In genomic region chr19:43594710-43595604, GRCh38 we compare ENCODE assay signal across 8 cellular contexts. TPM values are rescaled to one million over a fixed set of nuclear protein-coding genes. Genes with fewer than 3 reads are reported as not detected.
DNase-seq lines count a peak whose midpoint lies in the region; ATAC-seq and TF ChIP-seq lines count a peak whose summit lies in the region.

No MANE protein-coding gene starts in this region.

- H3K4me3 Mint-ChIP-seq in activated naive CD8-positive, alpha-beta T cell treated with anti-CD3 and anti-CD28 coated beads, Interleukin-2, amount 50 U/mL, for 24 hours = peak overlapping the region; percentile 91

- H3K9ac ChIP-seq in SU-DHL-6 (ENCODE audit: low read length) = peak overlapping the region; percentile 79

- H3K4me1 ChIP-seq in right cardiac atrium (ENCODE audit: control insufficient read depth, insufficient read depth, low read length) = peaks cover 6% of the 10 kb centered on the region

- H2AFZ ChIP-seq in SU-DHL-6 (ENCODE audit: low read depth, low read length, severe bottlenecking) = peak overlapping the region; percentile 78

- H3K27me3 ChIP-seq in SU-DHL-6 (ENCODE audit: low read length) = no peaks in the 10 kb centered on the region
- no peaks in the 10 kb centered on the region for H3K27me3 ChIP-seq in right cardiac atrium (ENCODE audit: control insufficient read depth, insufficient read depth)

- H3K4me2 ChIP-seq in SU-DHL-6 (ENCODE audit: low read depth, low read length, poor library complexity, severe bottlenecking) = peak overlapping the region; percentile 89

- DNase-seq in GM10266 (ENCODE audit: extremely low spot score) = peak; percentile 76
- peak; percentile 67 to 70 for DNase-seq in Kasumi-1 (lab: John Stamatoyannopoulos, UW)
- peak; percentile 73 for DNase-seq in activated naive CD8-positive, alpha-beta T cell treated with anti-CD3 and anti-CD28 coated beads, Interleukin-2, amount 50 U/mL, for 24 hours
- peak; percentile 51 to 79 (median 77) for DNase-seq in right cardiac atrium
- DNase-seq in retinal pigment epithelial cell (ENCODE audit: low read depth) = no peak

- no peaks in the 10 kb centered on the region for H3K9me2 ChIP-seq in SU-DHL-6 (replicated peaks; ENCODE audit: insufficient read depth, low read length)

- no peaks in the 10 kb centered on the region for H3K9me3 Mint-ChIP-seq in activated naive CD8-positive, alpha-beta T cell treated with anti-CD3 and anti-CD28 coated beads, Interleukin-2, amount 50 U/mL, for 24 hours

- TF ChIP-seq CTCF in GM10266 (IDR thresholded peaks at IDR 0.05; ENCODE audit: control insufficient read depth, insufficient read depth, low read depth, missing control alignments) = peak; percentile 95
- peak; percentile 65 for TF ChIP-seq CTCF in SU-DHL-6 (IDR thresholded peaks at IDR 0.05; ENCODE audit: insufficient read depth, low read length, poor library complexity, severe bottlenecking)
- peak; percentile 95 for TF ChIP-seq CTCF in retinal pigment epithelial cell (conservative IDR thresholded peaks at IDR 0.05; ENCODE audit: low read depth, low read length)

- H3K9me3 ChIP-seq in SU-DHL-6 (ENCODE audit: insufficient read depth, low read length) = no peaks in the 10 kb centered on the region
- H3K9me3 ChIP-seq in right cardiac atrium (ENCODE audit: control insufficient read depth, low read length) = no peaks in the 10 kb centered on the region

- WGBS in right cardiac atrium = 2% methylated on average over 64 of the region's 64 CpGs

- H3K36me3 Mint-ChIP-seq in activated naive CD8-positive, alpha-beta T cell treated with anti-CD3 and anti-CD28 coated beads, Interleukin-2, amount 50 U/mL, for 24 hours (ENCODE audit: low read depth) = peaks cover 36% of the 10 kb centered on the region

- no peaks in the 10 kb centered on the region for H3K36me3 ChIP-seq in SU-DHL-6 (ENCODE audit: low read length)

- intact Hi-C loops in right cardiac atrium (cut with DNase I) = no loop called here

- H3K4me3 ChIP-seq in SU-DHL-6 (ENCODE audit: insufficient read depth, low read length, poor library complexity, severe bottlenecking) (peak overlapping the region; percentile 96), right cardiac atrium (ENCODE audit: low read length) (peak overlapping the region; percentile 75), retinal pigment epithelial cell (ENCODE audit: low read length) (peak overlapping the region; percentile 87)

- H3F3A ChIP-seq in SU-DHL-6 (ENCODE audit: insufficient read depth) = no peaks in the 10 kb centered on the region

- peaks cover 2% of the 10 kb centered on the region for H3K27me3 Mint-ChIP-seq in activated naive CD8-positive, alpha-beta T cell treated with anti-CD3 and anti-CD28 coated beads, Interleukin-2, amount 50 U/mL, for 24 hours

- H3K27ac Mint-ChIP-seq in activated naive CD8-positive, alpha-beta T cell treated with anti-CD3 and anti-CD28 coated beads, Interleukin-2, amount 50 U/mL, for 24 hours = peak overlapping the region; percentile 99

- peaks cover 43% of the 10 kb centered on the region for H3K4me1 Mint-ChIP-seq in activated naive CD8-positive, alpha-beta T cell treated with anti-CD3 and anti-CD28 coated beads, Interleukin-2, amount 50 U/mL, for 24 hours

- peak; percentile 55 for ATAC-seq in activated naive CD8-positive, alpha-beta T cell treated with anti-CD3 and anti-CD28 coated beads, Interleukin-2, amount 50 U/mL, for 24 hours
- ATAC-seq in right cardiac atrium = peak; percentile 2 to 15
- ATAC-seq in HG02884 (IDR thresholded peaks at IDR 0.05; ENCODE audit: unreplicated experiment) = no peak
- ATAC-seq in HG03439 (IDR thresholded peaks at IDR 0.05; ENCODE audit: unreplicated experiment) = no peak

- H4K20me1 ChIP-seq in SU-DHL-6 (ENCODE audit: low read depth, low read length) = no peaks in the 10 kb centered on the region

- H3K27ac ChIP-seq in SU-DHL-6 (ENCODE audit: low read depth, low read length) (peak overlapping the region; percentile 15; the same call in 1 of the 2 replicates), right cardiac atrium (ENCODE audit: low read length) (peak overlapping the region; percentile 83)

- peaks cover 15% of the 10 kb centered on the region for H3K79me2 ChIP-seq in SU-DHL-6 (ENCODE audit: insufficient read depth, low read length)

RNA-seq across cellular contexts. Expression of gene IRGQ, which starts 1.0 kb away (rescaled TPM):
- total RNA-seq in right cardiac atrium = 10 to 100 TPM; 19.4 to 29.2 (median 24.7) TPM
- polyA plus RNA-seq in right cardiac atrium = 9.4 TPM

RNA-seq across cellular contexts. Expression of gene ZNF576, which starts 1.4 kb away (rescaled TPM):
- 10 to 100 TPM; 11.5 to 15.4 (median 13.0) TPM for total RNA-seq in right cardiac atrium
- polyA plus RNA-seq in right cardiac atrium = 11.6 TPM

RNA-seq across cellular contexts. Expression of gene SRRM5, which starts 16.9 kb away (rescaled TPM):
- under 1 TPM in 3 of 4 donors, not detected in 1; 0.23 to 0.29 (median 0.28) TPM for total RNA-seq in right cardiac atrium
- 0.34 TPM for polyA plus RNA-seq in right cardiac atrium

RNA-seq across cellular contexts. Expression of gene PINLYP, which starts 19.4 kb away (rescaled TPM):
- 1 to 10 TPM; 3.8 to 6.8 (median 4.9) TPM for total RNA-seq in right cardiac atrium
- 9.8 TPM for polyA plus RNA-seq in right cardiac atrium

RNA-seq across cellular contexts. Expression of gene XRCC1, which starts 19.6 kb away (rescaled TPM):
- total RNA-seq in right cardiac atrium = 10 to 100 TPM; 13.5 to 17.1 (median 15.6) TPM
- polyA plus RNA-seq in right cardiac atrium = 11.2 TPM

Comparison
In these comparisons a context has a peak if more than half of its experiments do, and no peak if none do; other contexts are left out.
1. ATAC-seq: peak in activated naive CD8-positive, alpha-beta T cell treated with anti-CD3 and anti-CD28 coated beads, Interleukin-2, amount 50 U/mL, for 24 hours (single experiment) and right cardiac atrium (2 of 2); none in HG02884 (single experiment) and HG03439 (single experiment).
2. Peak in every context shown above with its lines, with median percentiles within 50 percentile points of each other: CTCF ChIP-seq and H3K4me3 ChIP-seq.